Comparison of ENCODE assay signal across 8 cellular contexts in the genomic region with DNA sequence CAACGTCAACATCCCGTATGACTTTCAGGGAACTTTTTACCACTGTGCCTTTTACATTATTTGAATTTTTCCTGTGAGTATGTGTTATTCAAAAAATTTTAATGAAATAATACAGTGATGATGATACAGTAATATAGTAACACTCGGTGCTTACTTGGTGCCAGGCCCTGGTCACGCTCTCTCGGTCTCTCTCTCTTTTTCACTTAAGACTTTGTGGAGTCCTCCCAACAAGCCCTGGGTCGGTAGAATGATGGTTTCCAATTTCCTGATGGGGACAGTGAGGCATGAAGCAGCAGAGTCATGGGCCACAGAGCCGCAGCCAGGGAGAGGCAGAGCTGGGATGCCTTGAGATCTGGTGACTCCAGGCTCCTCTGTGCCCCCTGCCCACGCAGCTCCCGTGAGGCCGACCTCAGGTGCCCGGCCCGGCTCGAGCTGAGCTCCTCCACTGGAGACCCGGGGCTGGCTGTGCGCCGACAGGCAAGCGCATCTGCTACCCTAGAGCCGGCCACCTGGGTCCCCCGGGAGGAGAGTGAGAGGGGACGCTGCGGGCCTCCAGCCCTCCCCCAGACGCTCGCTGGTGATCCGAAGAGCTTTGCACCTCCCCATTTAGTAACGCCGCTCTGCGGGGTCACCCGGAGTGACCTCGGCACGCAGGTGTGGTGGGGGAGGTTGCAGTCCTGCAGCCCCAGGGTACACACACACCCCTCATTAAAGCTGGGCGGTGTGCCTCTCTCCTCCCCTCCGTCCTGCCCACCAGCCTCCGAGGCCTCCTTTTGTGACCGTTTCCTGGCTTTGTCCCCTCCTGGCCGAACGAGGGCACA. TPM values are rescaled to one million over a fixed set of nuclear protein-coding genes. Genes with fewer than 3 reads are reported as not detected.
DNase-seq lines count a peak whose midpoint lies in the region; ATAC-seq and TF ChIP-seq lines count a peak whose summit lies in the region.

No MANE protein-coding gene starts in this region.

- TF ChIP-seq EP300 in suprapubic skin (IDR thresholded peaks at IDR 0.05): no peak

- no peaks in the 10 kb centered on the region for H3K36me3 ChIP-seq in suprapubic skin

- H3K9me3 ChIP-seq in suprapubic skin: no peaks in the 10 kb centered on the region

- peaks cover 16% of the 10 kb centered on the region for H3K4me1 ChIP-seq in suprapubic skin

- DNase-seq in DMS153 treated with DMSO at 0.1 percent for 48 hours (lab: John Stamatoyannopoulos, UW; ENCODE audit: unreplicated experiment): peak; percentile 17
- DNase-seq in DMS153 (lab: John Stamatoyannopoulos, UW): no peak
- DNase-seq in SW480 (ENCODE audit: low spot score): peak; percentile 69
- peak; percentile 48 for DNase-seq in iPS DF 19.7 (ENCODE audit: low read depth, low spot score)
- no peak for DNase-seq in suprapubic skin (ENCODE audit: low spot score in 2 of 2)
- DNase-seq in lower leg skin (ENCODE audit: low spot score in 2 of 2): no peak

- no peak overlapping the region for H3K27ac ChIP-seq in suprapubic skin

- WGBS in suprapubic skin: 26% methylated on average over 21 of the region's 36 CpGs
- WGBS in lower leg skin, 2 donors: 24 to 26% methylated on average over 21 to 35 of the region's 36 CpGs

- ATAC-seq in GM18870 (IDR thresholded peaks at IDR 0.05; ENCODE audit: unreplicated experiment): no peak
- no peak for ATAC-seq in HG02884 (IDR thresholded peaks at IDR 0.05; ENCODE audit: unreplicated experiment)

- intact Hi-C loops in lower leg skin (cut with DNase I; ENCODE audit: low total_unique reads): no loop called here

- peaks cover 46% of the 10 kb centered on the region for H3K27me3 ChIP-seq in suprapubic skin

- TF ChIP-seq POLR2A in suprapubic skin (IDR thresholded peaks at IDR 0.05) (no peak), lower leg skin (IDR thresholded peaks at IDR 0.05) (no peak)

- no peak for TF ChIP-seq CTCF in suprapubic skin (IDR thresholded peaks at IDR 0.05)
- no peak for TF ChIP-seq CTCF in lower leg skin (IDR thresholded peaks at IDR 0.05)

- peak overlapping the region; percentile 0 for H3K4me3 ChIP-seq in suprapubic skin
- H3K4me3 ChIP-seq in lower leg skin (ENCODE audit: low read depth, poor library complexity, severe bottlenecking): no peak overlapping the region

RNA-seq across cellular contexts. Expression of a gene that starts 4.4 kb away (rescaled TPM):
- total RNA-seq in suprapubic skin: not detected
- under 1 TPM in 1 of 4 donors, not detected in 3; 0.26 TPM for total RNA-seq in lower leg skin

RNA-seq across cellular contexts. Expression of a gene that starts 12.8 kb away (rescaled TPM):
- total RNA-seq in suprapubic skin (not detected), lower leg skin (not detected)

RNA-seq across cellular contexts. Expression of a gene that starts 30.9 kb away (rescaled TPM):
- total RNA-seq in suprapubic skin (1 to 10 TPM; 1.8 to 3.1 (median 2.8) TPM), lower leg skin (1 to 10 TPM; 4.2 to 5.1 (median 4.6) TPM)

RNA-seq across cellular contexts. Expression of a gene that starts 49.6 kb away (rescaled TPM):
- total RNA-seq in suprapubic skin (1 to 10 TPM; 7.6 to 9.2 (median 8.5) TPM), lower leg skin (10 to 100 TPM in 1 of 4 donors, 1 to 10 TPM in 3; 5.9 to 14.3 (median 7.7) TPM)

RNA-seq across cellular contexts. Expression of a gene that starts 50.4 kb away (rescaled TPM):
- total RNA-seq in suprapubic skin (10 to 100 TPM; 29.4 to 49.9 (median 47.0) TPM), lower leg skin (10 to 100 TPM; 58.4 to 88.3 (median 78.3) TPM)

Comparison
In these comparisons a context has a peak if more than half of its experiments do, and no peak if none do; other contexts are left out.
1. DNase-seq: peak in DMS153 treated with DMSO at 0.1 percent for 48 hours (single experiment), SW480 (single experiment) and iPS DF 19.7 (single experiment); none in DMS153 (single experiment), suprapubic skin (0 of 2) and lower leg skin (0 of 2).